ENCODE assay signal across 30 cellular contexts in genomic region chr9:134321571-134321930, GRCh38. TPM values are rescaled to one million over a fixed set of nuclear protein-coding genes. Genes with fewer than 3 reads are reported as not detected.
DNase-seq lines count a peak whose midpoint lies in the region; ATAC-seq, FAIRE-seq and TF ChIP-seq lines count a peak whose summit lies in the region.
"Had no signal": no experiment of that assay in that cellular context is flagged by ENCODE, and none has a peak within 500 bp of the region (broad histone marks: within the 10 kb centered on the region; RNA-seq: fewer than 3 reads in every experiment).

No MANE protein-coding gene starts in this region.

- H3K27ac Mint-ChIP-seq in GM23338 = no peak overlapping the region
- H3K27ac Mint-ChIP-seq in chondrocyte (ENCODE audit: unreplicated experiment) = no peak overlapping the region
- H3K27ac Mint-ChIP-seq: activated naive CD4-positive, alpha-beta T cell treated with anti-CD3 and anti-CD28 coated beads for 36 hours; activated T-cell treated with anti-CD3 and anti-CD28 coated beads, Interleukin-2, amount 50 U/mL, for 72 hours; H9 had no signal

- ATAC-seq in GM23338 (no peak), HepG2 (no peak), HG02571 (IDR thresholded peaks at IDR 0.05; ENCODE audit: unreplicated experiment) (no peak), HG03139 (IDR thresholded peaks at IDR 0.05; ENCODE audit: unreplicated experiment) (no peak)
- ATAC-seq: activated T-cell treated with anti-CD3 and anti-CD28 coated beads, Interleukin-2, amount 50 U/mL, for 72 hours; esophagus mucosa; heart left ventricle; stimulated activated effector memory CD8-positive, alpha-beta T cell treated with anti-CD3 and anti-CD28 coated beads, Interleukin-12 subunit alpha, Interleukin-12 subunit beta, amount 100 ng/mL, for 72 hours had no signal

- H3K27me3 Mint-ChIP-seq in GM23338 (ENCODE audit: insufficient read depth, low read depth, poor library complexity) (peaks cover 10% of the 10 kb centered on the region), chondrocyte (ENCODE audit: low read depth) (no peaks in the 10 kb centered on the region)

- TF ChIP-seq RAD21 in HepG2 (CRISPR knock-in tag; IDR thresholded peaks at IDR 0.05) (no peak), SK-N-SH (IDR thresholded peaks at IDR 0.05; ENCODE audit: low read length) (no peak)

- POLR2A ChIA-PET in HepG2 (lab: Yijun Ruan, JAX) (interaction anchor here (2.6 to 4.2 kb wide), 2 partner anchors 7 to 60 kb away, joined by 6 to 28 read pairs; no protein-coding TSS in a partner anchor), SK-N-SH (lab: Yijun Ruan, JAX) (no interaction called here)

- H3K27ac ChIP-seq in GM23338 (ENCODE audit: low read depth) (no peak overlapping the region), HepG2 (ENCODE audit: extremely low read length, insufficient read depth, low read length) (peak overlapping the region; percentile 45), SK-N-SH (ENCODE audit: low read depth in 2 of 2, low read length in 1 of 2) (no peak overlapping the region)
- H3K27ac ChIP-seq: breast epithelium, colonic mucosa, heart left ventricle, KMS-11, VCaP had no signal

- DNase-seq in GM23338 (ENCODE audit: low spot score) = no peak
- DNase-seq in chondrocyte (ENCODE audit: low spot score) = peak; percentile 33
- DNase-seq in HepG2 (ENCODE audit: low spot score) = no peak
- DNase-seq in posterior vena cava (ENCODE audit: low spot score) = peak; percentile 41
- no peak for DNase-seq in SK-N-SH
- DNase-seq in NCI-H524 (lab: John Stamatoyannopoulos, UW) = no peak
- DNase-seq: ACHN; activated CD4-positive, alpha-beta T cell treated with anti-CD3 and anti-CD28 coated beads for 48 hours; activated naive CD4-positive, alpha-beta T cell treated with anti-CD3 and anti-CD28 coated beads for 36 hours; activated T-cell treated with anti-CD3 and anti-CD28 coated beads, Interleukin-2, amount 50 U/mL, for 72 hours; GDM1; H9; MM.1S; NCI-H1436; NCI-H2107; NCI-H446 treated with DMSO at 0.1 percent for 48 hours; occipital lobe; SHP77; stimulated activated CD4-positive, alpha-beta T cell treated with anti-CD3 and anti-CD28 coated beads, Interleukin-12 subunit alpha, Interleukin-12 subunit beta, amount 100 ng/mL, for 4 hours; stimulated activated CD4-positive, alpha-beta T cell treated with anti-CD3 and anti-CD28 coated beads, Interleukin-4, amount 100 ng/mL, for 24 hours had no signal

- no peaks in the 10 kb centered on the region for H4K20me1 ChIP-seq in GM23338 (replicated peaks; ENCODE audit: insufficient read depth)
- no peaks in the 10 kb centered on the region for H4K20me1 ChIP-seq in HepG2 (ENCODE audit: insufficient read depth, low read length)
- H4K20me1 ChIP-seq in SK-N-SH (ENCODE audit: insufficient read depth) = no peaks in the 10 kb centered on the region

- FAIRE-seq in HepG2 (lab: Jason Lieb, UNC) = no peak

- H3K4me1 Mint-ChIP-seq in GM23338 = peaks cover 38% of the 10 kb centered on the region
- peaks cover 50% of the 10 kb centered on the region for H3K4me1 Mint-ChIP-seq in chondrocyte (ENCODE audit: low read depth)

- TF ChIP-seq EP300 in HepG2 (IDR thresholded peaks at IDR 0.05; ENCODE audit: low read depth in 2 of 2, low read length in 2 of 2) (no peak), HepG2 (CRISPR knock-in tag; IDR thresholded peaks at IDR 0.05; ENCODE audit: borderline replicate concordance) (no peak), SK-N-SH (IDR thresholded peaks at IDR 0.05; ENCODE audit: borderline replicate concordance in 1 of 2, low read depth in 1 of 2, low read length in 1 of 2) (no peak)

- H3K4me3 Mint-ChIP-seq in GM23338 = no peak overlapping the region
- H3K4me3 Mint-ChIP-seq in chondrocyte (ENCODE audit: unreplicated experiment) = no peak overlapping the region
- H3K4me3 Mint-ChIP-seq: activated naive CD4-positive, alpha-beta T cell treated with anti-CD3 and anti-CD28 coated beads for 36 hours; activated T-cell treated with anti-CD3 and anti-CD28 coated beads, Interleukin-2, amount 50 U/mL, for 72 hours; stimulated activated effector memory CD8-positive, alpha-beta T cell treated with anti-CD3 and anti-CD28 coated beads, Interleukin-12 subunit alpha, Interleukin-12 subunit beta, amount 100 ng/mL, for 72 hours had no signal

- H3K36me3 Mint-ChIP-seq in GM23338 (ENCODE audit: low read depth) (no peaks in the 10 kb centered on the region), chondrocyte (ENCODE audit: low read depth) (no peaks in the 10 kb centered on the region)
- H3K36me3 Mint-ChIP-seq: stimulated activated effector memory CD8-positive, alpha-beta T cell treated with anti-CD3 and anti-CD28 coated beads, Interleukin-12 subunit alpha, Interleukin-12 subunit beta, amount 100 ng/mL, for 72 hours had no signal

- BruUV-seq in HepG2 (replicated peaks; lab: Mats Ljungman, UMichigan) = no TSS peak

- no peaks in the 10 kb centered on the region for H3K9me3 ChIP-seq in HepG2 (ENCODE audit: low read length)
- no peaks in the 10 kb centered on the region for H3K9me3 ChIP-seq in SK-N-SH
- H3K9me3 ChIP-seq: breast epithelium, Caco-2, colonic mucosa, heart left ventricle had no signal

- CTCF ChIA-PET in HepG2 (lab: Yijun Ruan, JAX; ENCODE audit: low intra/inter-chr PET ratio, low total read pairs) (no interaction called here), SK-N-SH (lab: Yijun Ruan, JAX) (interaction anchor here (3.9 kb wide), 1 partner anchor 122 kb away, joined by 17 read pairs; no protein-coding TSS in a partner anchor)

- intact Hi-C loops in HepG2 (cut with micrococcal nuclease; ENCODE audit: unreplicated experiment) (loop anchor here (5.0 to 10.0 kb wide), 2 partner anchors 54 to 147 kb away; no protein-coding TSS in a partner anchor), posterior vena cava (cut with DNase I) (loop anchor here in 1 of 2 donors (10.0 kb wide), 1 partner anchor 147 kb away; no protein-coding TSS in a partner anchor)

- H3K79me2 ChIP-seq in GM23338 (replicated peaks; ENCODE audit: insufficient read depth) = no peaks in the 10 kb centered on the region
- H3K79me2 ChIP-seq in HepG2 (ENCODE audit: insufficient read depth, low read length) = no peaks in the 10 kb centered on the region
- H3K79me2 ChIP-seq in SK-N-SH (ENCODE audit: insufficient read depth) = no peaks in the 10 kb centered on the region

- no peak for TF ChIP-seq POLR2A in HepG2 (IDR thresholded peaks at IDR 0.05; ENCODE audit: insufficient read depth in 1 of 2, low read depth in 2 of 2, low read length in 2 of 2)

- H3K27me3 ChIP-seq in GM23338 (ENCODE audit: insufficient read depth) (peaks cover 3% of the 10 kb centered on the region; the same call in 1 of the 2 replicates), HepG2 (ENCODE audit: control insufficient read depth in 1 of 2, insufficient read depth in 2 of 2, low read length in 2 of 2) (peaks cover 12 to 22% of the 10 kb centered on the region in 2 experiments; a peak in 4 of 5 replicates), SK-N-SH (ENCODE audit: insufficient read depth) (no peaks in the 10 kb centered on the region)
- H3K27me3 ChIP-seq: breast epithelium, colonic mucosa, heart left ventricle had no signal

- H3K4me3 ChIP-seq in GM23338 = no peak overlapping the region
- peak overlapping the region in 2 of 3 experiments; percentile 28 to 57; a peak in 4 of 6 replicates for H3K4me3 ChIP-seq in HepG2 (replicated peaks in 1 of 3; ENCODE audit: insufficient read depth in 1 of 3, low read depth in 2 of 3, low read length in 3 of 3)
- H3K4me3 ChIP-seq in SK-N-SH (ENCODE audit: low read depth in 2 of 2, low read length in 1 of 2) = no peak overlapping the region
- H3K4me3 ChIP-seq: breast epithelium, colonic mucosa, heart left ventricle had no signal

- in situ Hi-C loops in HepG2 (cut with HindIII; ENCODE audit: extremely low pct_ligation_motif_present, low pct_unique_long_range_greater_than_20kb) = loop anchor here (10.0 kb wide), 1 partner anchor 157 kb away; the partner anchor contains the start of gene RNU6ATAC

- no peaks in the 10 kb centered on the region for H3K9me3 Mint-ChIP-seq in GM23338
- no peaks in the 10 kb centered on the region for H3K9me3 Mint-ChIP-seq in chondrocyte (ENCODE audit: low read depth)
- H3K9me3 Mint-ChIP-seq: activated naive CD4-positive, alpha-beta T cell treated with anti-CD3 and anti-CD28 coated beads for 36 hours; activated T-cell treated with anti-CD3 and anti-CD28 coated beads, Interleukin-2, amount 50 U/mL, for 72 hours; H9; stimulated activated effector memory CD8-positive, alpha-beta T cell treated with anti-CD3 and anti-CD28 coated beads, Interleukin-12 subunit alpha, Interleukin-12 subunit beta, amount 100 ng/mL, for 72 hours had no signal

- no peak overlapping the region; the same call in 1 of the 2 replicates for H3K9ac ChIP-seq in HepG2 (ENCODE audit: insufficient read depth, low read depth, low read length)
- H3K9ac ChIP-seq in SK-N-SH = no peak overlapping the region
- H3K9ac ChIP-seq: KMS-11 had no signal

- H2AFZ ChIP-seq in GM23338 (no peak overlapping the region), HepG2 (ENCODE audit: low read length) (no peak overlapping the region), SK-N-SH (ENCODE audit: low read depth) (no peak overlapping the region)

- H3F3A ChIP-seq in GM23338 (replicated peaks; ENCODE audit: low read depth) = 0 out of 2 replicates have a peak, but pooled peaks cover 5% of the 10 kb centered on the region
- H3F3A ChIP-seq in SK-N-SH (replicated peaks; ENCODE audit: insufficient read depth) = peaks cover 7% of the 10 kb centered on the region

- H3K9me2 ChIP-seq in GM23338 (ENCODE audit: insufficient read depth) (no peaks in the 10 kb centered on the region), SK-N-SH (no peaks in the 10 kb centered on the region)

- H3K36me3 ChIP-seq in GM23338 (ENCODE audit: insufficient read depth) = no peaks in the 10 kb centered on the region
- H3K36me3 ChIP-seq in HepG2 (replicated peaks in 1 of 2; ENCODE audit: control insufficient read depth in 1 of 2, insufficient read depth in 2 of 2, low read length in 2 of 2) = no peaks in the 10 kb centered on the region
- H3K36me3 ChIP-seq in SK-N-SH (replicated peaks in 1 of 2; ENCODE audit: control insufficient read depth in 1 of 2, insufficient read depth in 2 of 2, low read length in 1 of 2) = no peaks in the 10 kb centered on the region
- H3K36me3 ChIP-seq: breast epithelium, colonic mucosa, heart left ventricle had no signal

- H3K4me2 ChIP-seq in GM23338 (peak overlapping the region; percentile 38; the same call in 1 of the 2 replicates), HepG2 (ENCODE audit: low read depth, low read length) (peak overlapping the region; percentile 71), SK-N-SH (no peak overlapping the region)
- H3K4me2 ChIP-seq: KMS-11 had no signal

- WGBS in HepG2 (ENCODE audit: low lambda C conversion rate) = 58% methylated on average over 5 of the region's 8 CpGs
- WGBS in SK-N-SH (ENCODE audit: low lambda C conversion rate) = 94% methylated on average over 8 of the region's 8 CpGs

- H3K4me1 ChIP-seq in GM23338 (ENCODE audit: insufficient read depth) (peaks cover 11% of the 10 kb centered on the region), HepG2 (ENCODE audit: insufficient read depth, low read length) (peaks cover 73% of the 10 kb centered on the region), SK-N-SH (ENCODE audit: control insufficient read depth in 1 of 2, insufficient read depth in 2 of 2, low read depth in 1 of 2, low read length in 1 of 2) (peaks cover 32 to 42% of the 10 kb centered on the region in 2 experiments)

- no peak for TF ChIP-seq CTCF in GM23338 (conservative IDR thresholded peaks at IDR 0.05; ENCODE audit: low read depth in 2 of 2)
- TF ChIP-seq CTCF in chondrocyte (IDR thresholded peaks at IDR 0.05) = no peak
- no peak for TF ChIP-seq CTCF in HepG2 (CRISPR knock-in tag; IDR thresholded peaks at IDR 0.05)
- no peak for TF ChIP-seq CTCF in SK-N-SH (IDR thresholded peaks at IDR 0.05)

RNA-seq across cellular contexts. Expression of gene RXRA, which starts 4.7 kb away (rescaled TPM):
- total RNA-seq in GM23338 (2014; rRNA removed; shearing (Covaris generic)) = 14.9 and 17.9 TPM in 2 replicates
- polyA plus RNA-seq in GM23338 (2016; fragmentation: Nextera tagmentation; extraction: Ambion mirVana) = 4.8 and 4.9 TPM in 2 replicates
- total RNA-seq in chondrocyte = 27.3 to 28.2 TPM (median 27.9 TPM) in 3 replicates
- 19.2 and 29.2 TPM in 2 replicates for total RNA-seq in HepG2 (2016; rRNA removed; fragmentation: Illumina TruSeq; extraction: Trizol)
- total RNA-seq in HepG2 (2016; cell fraction: cytosol; rRNA removed; fragmentation: Illumina TruSeq; extraction: Trizol; ENCODE audit: low read depth) = 24.1 and 24.5 TPM in 2 replicates
- total RNA-seq in HepG2 (2016; cell fraction: insoluble cytoplasmic fraction; rRNA removed; fragmentation: Illumina TruSeq; extraction: Trizol) = 16.2 and 29.2 TPM in 2 replicates
- 50.6 and 51.0 TPM in 2 replicates for total RNA-seq in HepG2 (2016; cell fraction: membrane; rRNA removed; fragmentation: Illumina TruSeq; extraction: Trizol)
- total RNA-seq in HepG2 (2016; cell fraction: nucleus; rRNA removed; fragmentation: Illumina TruSeq; extraction: Trizol) = 14.5 and 14.9 TPM in 2 replicates
- polyA plus RNA-seq in HepG2 (2011; rRNA removed) = 18.9 and 23.8 TPM in 2 replicates
- 20.3 and 28.6 TPM in 2 replicates for polyA plus RNA-seq in HepG2 (2011; cell fraction: cytosol; rRNA removed)
- 25.5 and 28.6 TPM in 2 replicates for polyA plus RNA-seq in HepG2 (2011; cell fraction: nucleus; rRNA removed)
- polyA plus RNA-seq in HepG2 (2012) = 42.6 and 48.4 TPM in 2 replicates
- polyA plus RNA-seq in HepG2 (2016; cell fraction: cytosol; fragmentation: Illumina TruSeq; extraction: Trizol; ENCODE audit: low read depth) = 68.3 and 74.3 TPM in 2 replicates
- polyA plus RNA-seq in HepG2 (2016; cell fraction: insoluble cytoplasmic fraction; fragmentation: Illumina TruSeq; extraction: Trizol; ENCODE audit: low read depth) = 28.2 and 39.1 TPM in 2 replicates
- 81.0 and 95.6 TPM in 2 replicates for polyA plus RNA-seq in HepG2 (2016; cell fraction: membrane; fragmentation: Illumina TruSeq; extraction: Trizol; ENCODE audit: low read depth)
- polyA plus RNA-seq in HepG2 (2016; cell fraction: nucleus; fragmentation: Illumina TruSeq; extraction: Trizol; ENCODE audit: insufficient read depth, low read depth) = 27.8 and 30.7 TPM in 2 replicates
- 26.4 and 69.1 TPM in 2 replicates for polyA minus RNA-seq in HepG2 (2011; rRNA and poly(A)+ RNA removed; ENCODE audit: low replicate concordance)
- polyA minus RNA-seq in HepG2 (2011; cell fraction: cytosol; rRNA and poly(A)+ RNA removed) = 27.2 and 30.5 TPM in 2 replicates
- 13.6 and 15.8 TPM in 2 replicates for polyA minus RNA-seq in HepG2 (2011; cell fraction: nucleus; rRNA and poly(A)+ RNA removed)
- total RNA-seq in posterior vena cava = 10 to 100 TPM; 41.5 to 44.7 TPM
- 5.2 and 7.6 TPM in 2 replicates for polyA plus RNA-seq in SK-N-SH (2012; rRNA removed)
- 3.4 and 5.5 TPM in 2 replicates for polyA plus RNA-seq in SK-N-SH (2012; cell fraction: cytosol; rRNA removed)
- polyA plus RNA-seq in SK-N-SH (2012; cell fraction: nucleus; rRNA removed) = 8.0 and 8.8 TPM in 2 replicates

Comparison
In these comparisons a context has a peak if more than half of its experiments do, and no peak if none do; other contexts are left out.
1. DNase-seq: peak in chondrocyte (single experiment) and posterior vena cava (single experiment); none in GM23338 (single experiment), HepG2 (single experiment), SK-N-SH (single experiment) and NCI-H524 (0 of 2).
2. H3K4me3 ChIP-seq: peak in HepG2 (2 of 3); none in GM23338 (single experiment) and SK-N-SH (0 of 2).